1 cellular context compared by ENCODE assay signal in the genomic region with DNA sequence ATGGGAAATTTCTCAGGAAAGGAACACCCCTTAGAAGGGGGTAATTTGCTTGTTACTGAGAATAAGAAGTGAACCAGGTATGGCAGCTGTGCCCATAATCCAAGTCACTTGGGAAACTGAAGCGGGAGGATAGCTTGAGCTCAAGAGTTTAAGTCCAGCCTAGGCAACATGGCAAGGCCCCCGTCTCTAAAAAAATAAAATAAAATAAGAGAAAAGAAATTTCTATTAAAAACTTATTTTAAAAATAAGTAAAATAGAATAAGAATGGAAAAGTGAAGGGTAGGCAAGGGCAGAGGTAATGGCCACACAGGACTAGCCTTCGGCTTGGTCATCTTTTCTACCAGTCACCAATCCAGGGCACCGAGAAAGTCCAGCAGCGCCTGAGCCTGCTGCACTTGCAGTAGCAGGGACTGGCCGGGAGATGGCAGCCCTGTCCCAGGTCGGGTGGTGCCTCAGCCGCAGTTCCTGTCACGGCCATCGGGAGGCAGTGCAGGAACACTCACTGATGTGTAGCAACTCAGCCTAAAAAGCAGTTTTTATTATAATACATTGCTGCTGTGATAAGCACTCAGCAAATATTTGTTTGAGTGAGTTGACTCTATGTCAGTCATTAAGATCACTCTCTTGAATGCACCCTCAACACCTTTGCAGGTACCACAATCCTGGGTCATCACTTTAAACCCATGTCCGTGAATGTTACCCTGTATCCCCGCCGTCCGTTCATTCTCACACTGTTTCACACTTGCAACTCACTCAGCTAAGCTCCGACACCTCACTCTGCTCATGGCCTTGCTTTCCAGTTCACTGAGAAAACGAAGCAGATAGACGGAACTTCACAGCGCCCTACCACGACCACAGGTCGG.
TF ChIP-seq lines count a peak whose summit lies in the region.

No MANE protein-coding gene starts in this region.

TF ChIP-seq in GM12878, 131 proteins besides CTCF, POLR2A, EP300 and RAD21 (continued from another document):
- peak in 1 of 2 experiments; percentile 48; a peak in 2 of 4 replicates for TF ChIP-seq BHLHE40 (IDR thresholded peaks at IDR 0.05; ENCODE audit: borderline replicate concordance in 1 of 2, low read depth in 2 of 2, low read length in 1 of 2)
- TF ChIP-seq ZNF207 (IDR thresholded peaks at IDR 0.05; ENCODE audit: borderline replicate concordance) = peak; percentile 94
- peak; percentile 76 for TF ChIP-seq IRF4 (IDR thresholded peaks at IDR 0.05; ENCODE audit: low read depth, low read length)
- no peak for TF ChIP-seq NFIC (IDR thresholded peaks at IDR 0.05; ENCODE audit: low read depth, low read length)
- peak; percentile 65; the same call in 1 of the 2 replicates for TF ChIP-seq NBN (IDR thresholded peaks at IDR 0.05)
- peak; percentile 98 for TF ChIP-seq SMC3 (IDR thresholded peaks at IDR 0.05; ENCODE audit: borderline replicate concordance, low read length)
- TF ChIP-seq, protein P1, sequence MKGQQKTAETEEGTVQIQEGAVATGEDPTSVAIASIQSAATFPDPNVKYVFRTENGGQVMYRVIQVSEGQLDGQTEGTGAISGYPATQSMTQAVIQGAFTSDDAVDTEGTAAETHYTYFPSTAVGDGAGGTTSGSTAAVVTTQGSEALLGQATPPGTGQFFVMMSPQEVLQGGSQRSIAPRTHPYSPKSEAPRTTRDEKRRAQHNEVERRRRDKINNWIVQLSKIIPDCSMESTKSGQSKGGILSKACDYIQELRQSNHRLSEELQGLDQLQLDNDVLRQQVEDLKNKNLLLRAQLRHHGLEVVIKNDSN (IDR thresholded peaks at IDR 0.05; ENCODE audit: borderline replicate concordance, extremely low read length, insufficient read depth, low read depth, low read length) = no peak
- TF ChIP-seq STAT1 (conservative IDR thresholded peaks at IDR 0.05) = peak; percentile 84; the same call in 1 of the 2 replicates
- no peak for TF ChIP-seq ZBED1 (IDR thresholded peaks at IDR 0.05; ENCODE audit: borderline replicate concordance)
- peak; percentile 27; the same call in 1 of the 2 replicates for TF ChIP-seq MYB (IDR thresholded peaks at IDR 0.05; ENCODE audit: borderline replicate concordance, low read depth, low read length)
- TF ChIP-seq YY1 (IDR thresholded peaks at IDR 0.05; ENCODE audit: low read depth, low read length) = peak; percentile 87
- TF ChIP-seq ESRRA (IDR thresholded peaks at IDR 0.05; ENCODE audit: low read length) = no peak
- TF ChIP-seq SRF (IDR thresholded peaks at IDR 0.05; ENCODE audit: low read depth in 2 of 2, low read length in 2 of 2) = peak in 1 of 2 experiments; percentile 36; a peak in 1 of 4 replicates
- peak; percentile 39; the same call in 1 of the 2 replicates for TF ChIP-seq EED (IDR thresholded peaks at IDR 0.05; ENCODE audit: low read depth)
- peak; percentile 24; the same call in 1 of the 2 replicates for TF ChIP-seq ZSCAN29 (IDR thresholded peaks at IDR 0.05)
- peak; percentile 3; the same call in 1 of the 2 replicates for TF ChIP-seq SPI1 (IDR thresholded peaks at IDR 0.05; ENCODE audit: borderline replicate concordance, insufficient read depth, low read depth, low read length)
- TF ChIP-seq ZNF384 (IDR thresholded peaks at IDR 0.05; ENCODE audit: borderline replicate concordance, low read depth, low read length) = no peak
- TF ChIP-seq ZNF622 (IDR thresholded peaks at IDR 0.05) = no peak
- TF ChIP-seq CHD2 (IDR thresholded peaks at IDR 0.05; ENCODE audit: borderline replicate concordance, low read depth, low read length) = no peak
- TF ChIP-seq JUNB (IDR thresholded peaks at IDR 0.05) = no peak
- TF ChIP-seq HCFC1 (IDR thresholded peaks at IDR 0.05; ENCODE audit: low read length) = peak; percentile 41; the same call in 1 of the 2 replicates
- TF ChIP-seq CREB1 (IDR thresholded peaks at IDR 0.05; ENCODE audit: low read depth) = 0 out of 2 replicates have a peak, but pooled peaks have one; percentile 9
- TF ChIP-seq PAX8 (IDR thresholded peaks at IDR 0.05) = no peak
- TF ChIP-seq TARDBP (IDR thresholded peaks at IDR 0.05; ENCODE audit: borderline replicate concordance) = peak; percentile 50; the same call in 1 of the 2 replicates
- TF ChIP-seq MEF2A (IDR thresholded peaks at IDR 0.05; ENCODE audit: insufficient read depth, low read depth, low read length) = 0 out of 2 replicates have a peak, but pooled peaks have one; percentile 65
- 0 out of 2 replicates have a peak, but pooled peaks have one; percentile 51 for TF ChIP-seq TCF12 (IDR thresholded peaks at IDR 0.05; ENCODE audit: low read depth, low read length)
- peak; percentile 95 for TF ChIP-seq ZNF592 (IDR thresholded peaks at IDR 0.05)
- TF ChIP-seq RELA (IDR thresholded peaks at IDR 0.05; ENCODE audit: borderline replicate concordance, partially characterized antibody) = peak; percentile 86
- TF ChIP-seq ZNF24 (IDR thresholded peaks at IDR 0.05) = peak; percentile 60; the same call in 1 of the 2 replicates
- TF ChIP-seq IKZF1 (conservative IDR thresholded peaks at IDR 0.05) = 0 out of 2 replicates have a peak, but pooled peaks have one; percentile 24
- 0 out of 2 replicates have a peak, but pooled peaks have one; percentile 13 for TF ChIP-seq RAD51 (IDR thresholded peaks at IDR 0.05)
- TF ChIP-seq, protein P2, sequence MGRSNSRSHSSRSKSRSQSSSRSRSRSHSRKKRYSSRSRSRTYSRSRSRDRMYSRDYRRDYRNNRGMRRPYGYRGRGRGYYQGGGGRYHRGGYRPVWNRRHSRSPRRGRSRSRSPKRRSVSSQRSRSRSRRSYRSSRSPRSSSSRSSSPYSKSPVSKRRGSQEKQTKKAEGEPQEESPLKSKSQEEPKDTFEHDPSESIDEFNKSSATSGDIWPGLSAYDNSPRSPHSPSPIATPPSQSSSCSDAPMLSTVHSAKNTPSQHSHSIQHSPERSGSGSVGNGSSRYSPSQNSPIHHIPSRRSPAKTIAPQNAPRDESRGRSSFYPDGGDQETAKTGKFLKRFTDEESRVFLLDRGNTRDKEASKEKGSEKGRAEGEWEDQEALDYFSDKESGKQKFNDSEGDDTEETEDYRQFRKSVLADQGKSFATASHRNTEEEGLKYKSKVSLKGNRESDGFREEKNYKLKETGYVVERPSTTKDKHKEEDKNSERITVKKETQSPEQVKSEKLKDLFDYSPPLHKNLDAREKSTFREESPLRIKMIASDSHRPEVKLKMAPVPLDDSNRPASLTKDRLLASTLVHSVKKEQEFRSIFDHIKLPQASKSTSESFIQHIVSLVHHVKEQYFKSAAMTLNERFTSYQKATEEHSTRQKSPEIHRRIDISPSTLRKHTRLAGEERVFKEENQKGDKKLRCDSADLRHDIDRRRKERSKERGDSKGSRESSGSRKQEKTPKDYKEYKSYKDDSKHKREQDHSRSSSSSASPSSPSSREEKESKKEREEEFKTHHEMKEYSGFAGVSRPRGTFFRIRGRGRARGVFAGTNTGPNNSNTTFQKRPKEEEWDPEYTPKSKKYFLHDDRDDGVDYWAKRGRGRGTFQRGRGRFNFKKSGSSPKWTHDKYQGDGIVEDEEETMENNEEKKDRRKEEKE (IDR thresholded peaks at IDR 0.05) = 0 out of 2 replicates have a peak, but pooled peaks have one; percentile 19
- TF ChIP-seq FOXM1 (IDR thresholded peaks at IDR 0.05; ENCODE audit: low read depth, low read length) = peak; percentile 76; the same call in 1 of the 2 replicates
- TF ChIP-seq SMAD5 (IDR thresholded peaks at IDR 0.05; ENCODE audit: low read depth) = no peak
